Comparison of ENCODE assay signal across 8 cellular contexts in genomic region chrX:48597353-48598264, GRCh38.
DNase-seq lines count a peak whose midpoint lies in the region; ATAC-seq lines count a peak whose summit lies in the region.

WDR13 (plus strand) TSS chrX:48597492; CDS start chrX:48597997, 505 bp downstream.

- DNase-seq in ACHN (peak; percentile 83), NCI-H446 (lab: John Stamatoyannopoulos, UW) (peak; percentile 76 to 88), inferior parietal cortex (ENCODE audit: extremely low spot score) (peak; percentile 86), smooth muscle cell of the brain vasculature (ENCODE audit: low read depth, low spot score) (peak; percentile 85)
- peak; percentile 74 for DNase-seq in activated CD4-positive, CD25-positive, alpha-beta regulatory T cell treated with anti-CD3 and anti-CD28 coated beads, Interleukin-2, amount 50 U/mL, for 16 hours (ENCODE audit: low read depth, low spot score)
- peak; percentile 91 for DNase-seq in central memory CD4-positive, alpha-beta T cell

- ATAC-seq in GM18907 (IDR thresholded peaks at IDR 0.05; ENCODE audit: unreplicated experiment), result peak; percentile 68
- peak; percentile 76 for ATAC-seq in HG03175 (IDR thresholded peaks at IDR 0.05; ENCODE audit: unreplicated experiment)

- in situ Hi-C loops in ACHN (cut with HindIII; ENCODE audit: low pct_ligation_motif_present, low pct_unique_long_range_greater_than_20kb, low sequenced_read_pairs), result no loop called here

Comparison
In these comparisons a context has a peak if more than half of its experiments do, and no peak if none do; other contexts are left out.
1. Peak in every context shown above with its lines: DNase-seq and ATAC-seq.